ENCODE assay signal across 1 cellular context in the genomic region with DNA sequence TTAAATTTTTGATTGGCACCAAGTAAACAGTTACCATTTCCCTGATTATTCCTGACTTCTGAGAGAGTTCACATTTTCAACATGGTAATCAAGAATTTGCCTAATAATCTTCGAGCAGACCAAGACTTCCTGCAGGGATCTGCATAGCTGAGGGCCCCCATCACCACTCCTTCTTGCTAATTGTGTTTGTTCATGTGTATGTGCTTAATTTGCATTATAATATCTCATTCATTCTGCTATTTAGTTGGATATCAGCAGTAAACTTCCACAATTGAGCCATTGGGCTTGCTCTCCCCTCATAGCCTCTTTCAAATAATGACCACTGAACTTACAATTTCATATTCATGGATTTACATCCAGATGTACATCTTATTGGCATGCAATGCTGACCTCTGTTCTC.
TF ChIP-seq lines count a peak whose summit lies in the region.

No MANE protein-coding gene starts in this region.

TF ChIP-seq in WTC11, 78 proteins besides CTCF, POLR2A, EP300 and RAD21 (continued from another document):
- TF ChIP-seq, protein P1, sequence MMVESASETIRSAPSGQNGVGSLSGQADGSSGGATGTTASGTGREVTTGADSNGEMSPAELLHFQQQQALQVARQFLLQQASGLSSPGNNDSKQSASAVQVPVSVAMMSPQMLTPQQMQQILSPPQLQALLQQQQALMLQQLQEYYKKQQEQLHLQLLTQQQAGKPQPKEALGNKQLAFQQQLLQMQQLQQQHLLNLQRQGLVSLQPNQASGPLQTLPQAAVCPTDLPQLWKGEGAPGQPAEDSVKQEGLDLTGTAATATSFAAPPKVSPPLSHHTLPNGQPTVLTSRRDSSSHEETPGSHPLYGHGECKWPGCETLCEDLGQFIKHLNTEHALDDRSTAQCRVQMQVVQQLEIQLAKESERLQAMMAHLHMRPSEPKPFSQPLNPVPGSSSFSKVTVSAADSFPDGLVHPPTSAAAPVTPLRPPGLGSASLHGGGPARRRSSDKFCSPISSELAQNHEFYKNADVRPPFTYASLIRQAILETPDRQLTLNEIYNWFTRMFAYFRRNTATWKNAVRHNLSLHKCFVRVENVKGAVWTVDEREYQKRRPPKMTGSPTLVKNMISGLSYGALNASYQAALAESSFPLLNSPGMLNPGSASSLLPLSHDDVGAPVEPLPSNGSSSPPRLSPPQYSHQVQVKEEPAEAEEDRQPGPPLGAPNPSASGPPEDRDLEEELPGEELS (CRISPR knock-in tag; IDR thresholded peaks at IDR 0.05) = peak; percentile 36; the same call in 1 of the 2 replicates
- TF ChIP-seq, protein P2, sequence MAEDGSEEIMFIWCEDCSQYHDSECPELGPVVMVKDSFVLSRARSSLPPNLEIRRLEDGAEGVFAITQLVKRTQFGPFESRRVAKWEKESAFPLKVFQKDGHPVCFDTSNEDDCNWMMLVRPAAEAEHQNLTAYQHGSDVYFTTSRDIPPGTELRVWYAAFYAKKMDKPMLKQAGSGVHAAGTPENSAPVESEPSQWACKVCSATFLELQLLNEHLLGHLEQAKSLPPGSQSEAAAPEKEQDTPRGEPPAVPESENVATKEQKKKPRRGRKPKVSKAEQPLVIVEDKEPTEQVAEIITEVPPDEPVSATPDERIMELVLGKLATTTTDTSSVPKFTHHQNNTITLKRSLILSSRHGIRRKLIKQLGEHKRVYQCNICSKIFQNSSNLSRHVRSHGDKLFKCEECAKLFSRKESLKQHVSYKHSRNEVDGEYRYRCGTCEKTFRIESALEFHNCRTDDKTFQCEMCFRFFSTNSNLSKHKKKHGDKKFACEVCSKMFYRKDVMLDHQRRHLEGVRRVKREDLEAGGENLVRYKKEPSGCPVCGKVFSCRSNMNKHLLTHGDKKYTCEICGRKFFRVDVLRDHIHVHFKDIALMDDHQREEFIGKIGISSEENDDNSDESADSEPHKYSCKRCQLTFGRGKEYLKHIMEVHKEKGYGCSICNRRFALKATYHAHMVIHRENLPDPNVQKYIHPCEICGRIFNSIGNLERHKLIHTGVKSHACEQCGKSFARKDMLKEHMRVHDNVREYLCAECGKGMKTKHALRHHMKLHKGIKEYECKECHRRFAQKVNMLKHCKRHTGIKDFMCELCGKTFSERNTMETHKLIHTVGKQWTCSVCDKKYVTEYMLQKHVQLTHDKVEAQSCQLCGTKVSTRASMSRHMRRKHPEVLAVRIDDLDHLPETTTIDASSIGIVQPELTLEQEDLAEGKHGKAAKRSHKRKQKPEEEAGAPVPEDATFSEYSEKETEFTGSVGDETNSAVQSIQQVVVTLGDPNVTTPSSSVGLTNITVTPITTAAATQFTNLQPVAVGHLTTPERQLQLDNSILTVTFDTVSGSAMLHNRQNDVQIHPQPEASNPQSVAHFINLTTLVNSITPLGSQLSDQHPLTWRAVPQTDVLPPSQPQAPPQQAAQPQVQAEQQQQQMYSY (CRISPR knock-in tag; IDR thresholded peaks at IDR 0.05) = no peak
- TF ChIP-seq ETV6 (CRISPR knock-in tag; IDR thresholded peaks at IDR 0.05) = no peak
